1 cellular context compared by ENCODE assay signal in the genomic region with DNA sequence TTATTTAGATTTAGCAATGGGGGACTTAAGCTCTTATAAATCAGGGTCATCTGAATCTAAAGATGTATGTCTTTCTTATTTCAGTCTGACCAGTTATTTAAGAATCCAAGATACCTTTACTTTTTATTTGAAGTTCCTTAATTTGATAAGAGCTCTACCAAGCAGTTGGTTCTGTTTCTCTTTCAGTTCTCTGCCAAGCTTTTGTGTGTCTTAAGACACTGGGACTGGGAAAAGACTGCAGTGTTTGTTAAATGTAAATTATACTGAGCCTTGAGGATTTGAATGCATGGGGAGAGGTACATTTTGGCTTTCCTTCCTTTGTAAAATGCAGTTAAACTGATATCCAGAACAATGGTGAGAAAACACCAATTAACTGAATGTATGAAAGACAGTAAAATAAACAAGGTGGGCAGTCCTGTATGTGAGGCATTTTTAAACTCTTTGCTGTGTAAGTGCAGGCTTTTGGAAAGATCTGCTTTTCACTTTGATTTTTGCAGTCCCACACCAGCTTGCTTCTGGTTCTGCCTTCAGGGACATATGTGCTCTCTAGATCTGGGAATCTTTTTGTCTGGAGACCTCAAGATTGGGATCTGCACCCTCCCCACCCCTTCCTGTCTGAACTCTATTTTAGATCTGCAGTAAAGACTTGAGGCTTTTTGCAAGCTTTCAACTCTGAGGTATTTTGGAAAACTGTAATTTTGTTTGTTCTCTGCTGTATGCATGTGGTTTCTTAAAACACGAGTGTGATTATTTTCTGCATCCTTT.
TF ChIP-seq lines count a peak whose summit lies in the region.

No MANE protein-coding gene starts in this region.

TF ChIP-seq in IMR-90, 13 proteins besides CTCF, POLR2A, EP300 and RAD21:
- TF ChIP-seq, protein P1, sequence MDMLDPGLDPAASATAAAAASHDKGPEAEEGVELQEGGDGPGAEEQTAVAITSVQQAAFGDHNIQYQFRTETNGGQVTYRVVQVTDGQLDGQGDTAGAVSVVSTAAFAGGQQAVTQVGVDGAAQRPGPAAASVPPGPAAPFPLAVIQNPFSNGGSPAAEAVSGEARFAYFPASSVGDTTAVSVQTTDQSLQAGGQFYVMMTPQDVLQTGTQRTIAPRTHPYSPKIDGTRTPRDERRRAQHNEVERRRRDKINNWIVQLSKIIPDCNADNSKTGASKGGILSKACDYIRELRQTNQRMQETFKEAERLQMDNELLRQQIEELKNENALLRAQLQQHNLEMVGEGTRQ (IDR thresholded peaks at IDR 0.05; ENCODE audit: low read depth, low read length) = no peak
- TF ChIP-seq SMC3 (IDR thresholded peaks at IDR 0.05; ENCODE audit: low read depth, low read length) = no peak
- no peak for TF ChIP-seq NFE2L2 (IDR thresholded peaks at IDR 0.05; ENCODE audit: low read depth, low read length)
- no peak for TF ChIP-seq CHD1 (IDR thresholded peaks at IDR 0.05; ENCODE audit: low read depth, low read length)
- TF ChIP-seq, protein P2, sequence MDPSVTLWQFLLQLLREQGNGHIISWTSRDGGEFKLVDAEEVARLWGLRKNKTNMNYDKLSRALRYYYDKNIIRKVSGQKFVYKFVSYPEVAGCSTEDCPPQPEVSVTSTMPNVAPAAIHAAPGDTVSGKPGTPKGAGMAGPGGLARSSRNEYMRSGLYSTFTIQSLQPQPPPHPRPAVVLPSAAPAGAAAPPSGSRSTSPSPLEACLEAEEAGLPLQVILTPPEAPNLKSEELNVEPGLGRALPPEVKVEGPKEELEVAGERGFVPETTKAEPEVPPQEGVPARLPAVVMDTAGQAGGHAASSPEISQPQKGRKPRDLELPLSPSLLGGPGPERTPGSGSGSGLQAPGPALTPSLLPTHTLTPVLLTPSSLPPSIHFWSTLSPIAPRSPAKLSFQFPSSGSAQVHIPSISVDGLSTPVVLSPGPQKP (IDR thresholded peaks at IDR 0.05; ENCODE audit: borderline replicate concordance, low read depth, low read length) = no peak
- no peak for TF ChIP-seq MAZ (IDR thresholded peaks at IDR 0.05; ENCODE audit: borderline replicate concordance, low read depth, low read length)
- TF ChIP-seq MXI1 (IDR thresholded peaks at IDR 0.05; ENCODE audit: borderline replicate concordance, low read depth, low read length) = no peak
- no peak for TF ChIP-seq FOS (IDR thresholded peaks at IDR 0.05; ENCODE audit: low read depth, low read length)
- TF ChIP-seq BHLHE40 (IDR thresholded peaks at IDR 0.05; ENCODE audit: low read depth, low read length) = no peak
- TF ChIP-seq RCOR1 (IDR thresholded peaks at IDR 0.05; ENCODE audit: insufficient replicate concordance, low read length) = no peak
